In genomic region chr12:66130267-66131066, GRCh38 we compare ENCODE assay signal across 1 cellular context.
TF ChIP-seq lines count a peak whose summit lies in the region.

Gene LLPH, minus strand, starts transcription at chr12:66130750. Its CDS starts 1,644 bp downstream, at chr12:66129106.

TF ChIP-seq in HepG2, 621 proteins besides CTCF, POLR2A, EP300 and RAD21 (continued from another document and continues in another):
- no peak for TF ChIP-seq ZNF75D (CRISPR knock-in tag; IDR thresholded peaks at IDR 0.05; ENCODE audit: borderline replicate concordance)
- no peak for TF ChIP-seq CHCHD3 (CRISPR knock-in tag; IDR thresholded peaks at IDR 0.05)
- no peak for TF ChIP-seq ZNF383 (CRISPR knock-in tag; IDR thresholded peaks at IDR 0.05; ENCODE audit: borderline replicate concordance)
- TF ChIP-seq CSRNP1 (CRISPR knock-in tag; IDR thresholded peaks at IDR 0.05): no peak
- TF ChIP-seq NFYC (CRISPR knock-in tag; IDR thresholded peaks at IDR 0.05): peak; percentile 11; the same call in 1 of the 2 replicates
- no peak for TF ChIP-seq ZNF792 (CRISPR knock-in tag; IDR thresholded peaks at IDR 0.05)
- peak; percentile 74; the same call in 1 of the 2 replicates for TF ChIP-seq ZFP91 (CRISPR knock-in tag; IDR thresholded peaks at IDR 0.05; ENCODE audit: borderline replicate concordance)
- peak; percentile 46; the same call in 1 of the 2 replicates for TF ChIP-seq MYPOP (CRISPR knock-in tag; IDR thresholded peaks at IDR 0.05)
- TF ChIP-seq SRSF9 (IDR thresholded peaks at IDR 0.05; ENCODE audit: borderline replicate concordance, insufficient read depth, low read depth, low read length, poor library complexity, severe bottlenecking): no peak
- no peak for TF ChIP-seq CBX2 (IDR thresholded peaks at IDR 0.05; ENCODE audit: low read depth, low read length)
- no peak for TF ChIP-seq CBX2 (CRISPR knock-in tag; IDR thresholded peaks at IDR 0.05; ENCODE audit: low read depth)
- no peak for TF ChIP-seq TRIM24 (CRISPR knock-in tag; IDR thresholded peaks at IDR 0.05)
- no peak; the same call in 1 of the 2 replicates for TF ChIP-seq GFI1 (CRISPR knock-in tag; IDR thresholded peaks at IDR 0.05; ENCODE audit: borderline replicate concordance)
- TF ChIP-seq SIN3A (IDR thresholded peaks at IDR 0.05; ENCODE audit: borderline replicate concordance, low read depth, low read length): no peak; the same call in 1 of the 2 replicates
- TF ChIP-seq ZFAT (CRISPR knock-in tag; conservative IDR thresholded peaks at IDR 0.05): no peak
- TF ChIP-seq AHR (CRISPR knock-in tag; IDR thresholded peaks at IDR 0.05): peak; percentile 31; the same call in 1 of the 2 replicates
- TF ChIP-seq ZNF207 (IDR thresholded peaks at IDR 0.05; ENCODE audit: borderline replicate concordance): no peak
- TF ChIP-seq SMAD3 (CRISPR knock-in tag; IDR thresholded peaks at IDR 0.05): no peak
- no peak for TF ChIP-seq ZKSCAN1 (IDR thresholded peaks at IDR 0.05; ENCODE audit: low read length)
- no peak for TF ChIP-seq PTBP1 (IDR thresholded peaks at IDR 0.05; ENCODE audit: low read depth, low read length, poor library complexity, severe bottlenecking)
- no peak for TF ChIP-seq NPAS2 (CRISPR knock-in tag; IDR thresholded peaks at IDR 0.05; ENCODE audit: borderline replicate concordance)
- no peak for TF ChIP-seq GTF2F1 (IDR thresholded peaks at IDR 0.05; ENCODE audit: low read length)
- no peak for TF ChIP-seq ZNF512B (CRISPR knock-in tag; IDR thresholded peaks at IDR 0.05; ENCODE audit: borderline replicate concordance)
- TF ChIP-seq THAP8 (CRISPR knock-in tag; IDR thresholded peaks at IDR 0.05; ENCODE audit: borderline replicate concordance): no peak
- no peak for TF ChIP-seq ZNF263 (CRISPR knock-in tag; IDR thresholded peaks at IDR 0.05)
- TF ChIP-seq ZNF670 (CRISPR knock-in tag; IDR thresholded peaks at IDR 0.05; ENCODE audit: borderline replicate concordance): no peak
- TF ChIP-seq PPARG (CRISPR knock-in tag; conservative IDR thresholded peaks at IDR 0.05): 0 out of 2 replicates have a peak, but pooled peaks have one; percentile 7
- peak; percentile 25; the same call in 1 of the 2 replicates for TF ChIP-seq PRDM10 (CRISPR knock-in tag; IDR thresholded peaks at IDR 0.05; ENCODE audit: low read depth)
- no peak for TF ChIP-seq CERS6 (CRISPR knock-in tag; IDR thresholded peaks at IDR 0.05)
- TF ChIP-seq FOXP1 (IDR thresholded peaks at IDR 0.05): no peak
- no peak for TF ChIP-seq FOXP1 (CRISPR knock-in tag; IDR thresholded peaks at IDR 0.05)
- no peak for TF ChIP-seq ZNF883 (CRISPR knock-in tag; IDR thresholded peaks at IDR 0.05; ENCODE audit: not compliant biosample characterization)
- no peak for TF ChIP-seq RFX1 (IDR thresholded peaks at IDR 0.05)
- no peak for TF ChIP-seq NFRKB (IDR thresholded peaks at IDR 0.05)
- TF ChIP-seq PREB (CRISPR knock-in tag; IDR thresholded peaks at IDR 0.05): no peak
- TF ChIP-seq ZNF776 (CRISPR knock-in tag; IDR thresholded peaks at IDR 0.05): no peak
- no peak for TF ChIP-seq ZBTB25 (CRISPR knock-in tag; IDR thresholded peaks at IDR 0.05)
- TF ChIP-seq RORA (CRISPR knock-in tag; IDR thresholded peaks at IDR 0.05): no peak
- TF ChIP-seq SAFB2 (CRISPR knock-in tag; IDR thresholded peaks at IDR 0.05; ENCODE audit: borderline replicate concordance, low read depth): 0 out of 2 replicates have a peak, but pooled peaks have one; percentile 36
